In the genomic region with DNA sequence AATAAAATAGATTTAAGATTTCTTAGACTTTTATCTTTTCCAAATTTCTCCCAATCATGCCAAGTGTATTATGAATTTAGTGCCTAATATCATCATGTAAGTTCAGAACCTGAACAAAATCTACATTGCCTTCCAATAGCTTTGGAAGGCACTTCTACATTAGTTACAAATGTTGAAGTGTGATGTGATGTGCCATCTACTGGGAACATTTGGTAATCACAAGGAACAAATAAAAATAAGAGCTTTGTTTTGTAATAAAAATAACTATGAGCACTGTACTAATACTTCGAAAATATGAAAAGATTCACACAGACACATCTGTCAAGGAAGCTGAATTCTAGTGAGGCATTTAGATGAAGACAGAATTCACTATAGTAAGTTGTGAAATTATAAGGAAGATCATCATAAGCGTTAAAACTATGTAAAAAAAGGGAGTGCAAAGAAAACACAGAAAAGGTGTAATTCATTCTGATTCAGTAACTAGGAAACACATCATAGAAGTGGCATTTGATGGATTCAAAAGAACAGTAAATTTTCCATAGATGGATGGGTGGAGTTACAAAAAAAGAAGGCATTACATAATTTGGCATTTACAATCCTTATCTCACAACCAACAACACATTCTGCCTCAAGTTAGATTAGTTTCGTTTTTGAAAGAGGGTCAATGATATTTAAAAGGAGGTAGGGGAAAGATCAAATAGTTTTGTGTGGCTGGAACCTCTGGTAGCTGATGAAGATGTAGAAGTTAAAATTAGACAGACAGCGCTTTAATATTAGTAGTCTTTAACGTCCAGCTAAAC, we compare ENCODE assay signal across 8 cellular contexts.
DNase-seq lines count a peak whose midpoint lies in the region; ATAC-seq and TF ChIP-seq lines count a peak whose summit lies in the region.

No MANE protein-coding gene starts in this region.

- H3K9me2 ChIP-seq in SK-N-SH: no peaks in the 10 kb centered on the region

- peak; percentile 21 for DNase-seq in NCI-H1105 treated with DMSO at 0.1 percent for 48 hours (lab: John Stamatoyannopoulos, UW)
- DNase-seq in NCI-H1105 (lab: John Stamatoyannopoulos, UW): no peak
- DNase-seq in SK-N-SH: peak; percentile 2
- peak; percentile 10 for DNase-seq in glomerular endothelial cell (ENCODE audit: extremely low read depth, low read depth, low spot score)
- no peak for DNase-seq in transverse colon
- DNase-seq in iPS-NIHi11 (ENCODE audit: low spot score): no peak

- H3K27ac ChIP-seq in SK-N-SH (ENCODE audit: low read depth in 2 of 2, low read length in 1 of 2) (no peak overlapping the region), transverse colon (no peak overlapping the region)

- H3K27me3 ChIP-seq in SK-N-SH (ENCODE audit: insufficient read depth): no peaks in the 10 kb centered on the region
- H3K27me3 ChIP-seq in transverse colon: no peaks in the 10 kb centered on the region

- H2AFZ ChIP-seq in SK-N-SH (ENCODE audit: low read depth): no peak overlapping the region

- CTCF ChIA-PET in SK-N-SH (lab: Yijun Ruan, JAX): interaction anchor here (0.6 to 2.2 kb wide), 22 partner anchors 9 to 613 kb away, joined by 3 to 16 read pairs (median 6); no protein-coding TSS in a partner anchor

- peak; percentile 61 for ATAC-seq in HG03159 (IDR thresholded peaks at IDR 0.05; ENCODE audit: unreplicated experiment)
- no peak for ATAC-seq in GM19397 (IDR thresholded peaks at IDR 0.05; ENCODE audit: unreplicated experiment)

- no peak for TF ChIP-seq POLR2A in transverse colon (IDR thresholded peaks at IDR 0.05)

- H3K4me3 ChIP-seq in SK-N-SH (ENCODE audit: low read depth in 2 of 2, low read length in 1 of 2) (0 out of 4 replicates have a peak overlapping the region, but pooled peaks of 1 of the 2 experiments have one; percentile 16), transverse colon (peak overlapping the region in 1 of 4 donors; percentile 3)

- 0 out of 2 replicates have a peak overlapping the region, but pooled peaks have one; percentile 22 for H3K4me2 ChIP-seq in SK-N-SH

- peak; percentile 48; the same call in 1 of the 2 replicates for TF ChIP-seq RAD21 in SK-N-SH (IDR thresholded peaks at IDR 0.05; ENCODE audit: low read length)

- no peak overlapping the region for H3K9ac ChIP-seq in SK-N-SH

- H4K20me1 ChIP-seq in SK-N-SH (ENCODE audit: insufficient read depth): no peaks in the 10 kb centered on the region

- peaks cover 5% of the 10 kb centered on the region for H3F3A ChIP-seq in SK-N-SH (replicated peaks; ENCODE audit: insufficient read depth)

- H3K9me3 ChIP-seq in SK-N-SH: no peaks in the 10 kb centered on the region
- H3K9me3 ChIP-seq in transverse colon: no peaks in the 10 kb centered on the region

- intact Hi-C loops in transverse colon (cut with DNase I; ENCODE audit: low total_unique reads): no loop called here

- no peaks in the 10 kb centered on the region; the same call in 1 of the 2 replicates for H3K79me2 ChIP-seq in SK-N-SH (ENCODE audit: insufficient read depth)

- H3K36me3 ChIP-seq in SK-N-SH (replicated peaks in 1 of 2; ENCODE audit: control insufficient read depth in 1 of 2, insufficient read depth in 2 of 2, low read length in 1 of 2) (peaks cover 13 to 35% of the 10 kb centered on the region in 2 experiments), transverse colon (peaks cover 0 to 9% (median 3%) of the 10 kb centered on the region in 4 donors)

- peak; percentile 62 for TF ChIP-seq CTCF in SK-N-SH (IDR thresholded peaks at IDR 0.05)
- peak in 3 of 5 experiments; percentile 29 to 38 (median 33) for TF ChIP-seq CTCF in transverse colon (IDR thresholded peaks at IDR 0.05)

- TF ChIP-seq EP300 in SK-N-SH (IDR thresholded peaks at IDR 0.05; ENCODE audit: borderline replicate concordance in 1 of 2, low read depth in 1 of 2, low read length in 1 of 2) (no peak), transverse colon (IDR thresholded peaks at IDR 0.05; ENCODE audit: low read depth) (no peak)

- no peaks in the 10 kb centered on the region for H3K4me1 ChIP-seq in SK-N-SH (ENCODE audit: control insufficient read depth in 1 of 2, insufficient read depth in 2 of 2, low read depth in 1 of 2, low read length in 1 of 2)
- peaks cover 0 to 5% (median 1%) of the 10 kb centered on the region in 4 donors for H3K4me1 ChIP-seq in transverse colon

- 69% methylated on average over 5 of the region's 5 CpGs for WGBS in SK-N-SH (ENCODE audit: low lambda C conversion rate)
- 52 to 55% methylated on average over 5 of the region's 5 CpGs for WGBS in transverse colon (ENCODE audit: low coverage in 1 of 2), 2 donors

- POLR2A ChIA-PET in SK-N-SH (lab: Yijun Ruan, JAX): no interaction called here

- in situ Hi-C loops in transverse colon (cut with MboI; ENCODE audit: low pct_ligation_motif_present in 1 of 4, low pct_unique_long_range_greater_than_20kb in 1 of 4, low sequenced_read_pairs in 3 of 4): no loop called here

TF ChIP-seq in SK-N-SH, 30 proteins besides CTCF, POLR2A, EP300 and RAD21:
- TF ChIP-seq SMC3 (IDR thresholded peaks at IDR 0.05; ENCODE audit: low read depth, low read length) (peak; percentile 25; the same call in 1 of the 2 replicates), GATA2 (CRISPR knock-in tag; IDR thresholded peaks at IDR 0.05) (no peak)

Comparison
In these comparisons a context has a peak if more than half of its experiments do, and no peak if none do; other contexts are left out.
1. DNase-seq: peak in NCI-H1105 treated with DMSO at 0.1 percent for 48 hours (single experiment), SK-N-SH (single experiment) and glomerular endothelial cell (single experiment); none in NCI-H1105 (single experiment), transverse colon (single experiment) and iPS-NIHi11 (single experiment).